16 cellular contexts compared by ENCODE assay signal in the genomic region with DNA sequence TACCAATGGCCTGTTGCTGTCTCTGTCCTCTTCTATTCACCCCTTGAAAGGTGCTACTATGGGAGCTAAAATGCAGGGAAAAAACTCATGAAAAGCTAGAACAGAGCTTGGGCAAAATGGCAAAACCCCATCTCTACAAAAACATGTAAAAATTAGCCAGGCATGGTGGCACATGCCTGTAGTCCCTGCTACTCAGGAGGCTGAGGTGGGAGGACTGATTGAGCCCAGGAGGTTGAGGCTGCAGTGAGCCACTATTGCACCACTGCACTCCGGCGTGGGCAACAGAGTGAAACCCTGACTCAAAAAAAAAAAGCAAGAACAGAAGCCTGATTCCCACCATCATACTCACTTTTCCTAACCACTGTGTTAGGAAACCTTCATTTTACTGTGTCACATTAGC. TPM values are rescaled to one million over a fixed set of nuclear protein-coding genes. Genes with fewer than 3 reads are reported as not detected.
DNase-seq lines count a peak whose midpoint lies in the region; ATAC-seq and TF ChIP-seq lines count a peak whose summit lies in the region.
"Had no signal": no experiment of that assay in that cellular context is flagged by ENCODE, and none has a peak within 500 bp of the region (broad histone marks: within the 10 kb centered on the region; RNA-seq: fewer than 3 reads in every experiment).

No MANE protein-coding gene starts in this region.

- peaks cover 14% of the 10 kb centered on the region for H3K4me1 ChIP-seq in right cardiac atrium (ENCODE audit: control insufficient read depth, insufficient read depth, low read length)
- H3K4me1 ChIP-seq in sigmoid colon = peaks cover 0 to 92% (median 88%) of the 10 kb centered on the region in 4 donors

- no peak for ATAC-seq in right cardiac atrium
- no peak for ATAC-seq in GM21528 (IDR thresholded peaks at IDR 0.05; ENCODE audit: low FRiP score, unreplicated experiment)

- TF ChIP-seq POLR2A in sigmoid colon (IDR thresholded peaks at IDR 0.05) = no peak

- DNase-seq in Calu3 (no peak), right cardiac atrium (no peak), sigmoid colon (no peak), germinal center (ENCODE audit: low spot score) (no peak), COR-L47 (lab: John Stamatoyannopoulos, UW) (no peak), NCI-H146 treated with DMSO at 0.1 percent for 48 hours (lab: John Stamatoyannopoulos, UW; ENCODE audit: unreplicated experiment) (no peak)
- DNase-seq: activated gamma-delta T cell treated with Interleukin-2 at 50 U/mL for 16 hours; central memory CD4-positive, alpha-beta T cell; mammary epithelial cell; NCI-H510A; Peyer's patch; stimulated activated CD4-positive, alpha-beta T cell treated with anti-CD3 and anti-CD28 coated beads, Interleukin-2, amount 100 ng/mL, for 24 hours had no signal

- no peaks in the 10 kb centered on the region for H3K27me3 Mint-ChIP-seq in Calu3 (ENCODE audit: unreplicated experiment)

- H3K4me1 Mint-ChIP-seq in Calu3 (ENCODE audit: low read depth, unreplicated experiment) = peaks cover 58% of the 10 kb centered on the region

- no peaks in the 10 kb centered on the region for H3K9me3 ChIP-seq in right cardiac atrium (ENCODE audit: control insufficient read depth, low read length)
- H3K9me3 ChIP-seq in sigmoid colon = no peaks in the 10 kb centered on the region
- H3K9me3 ChIP-seq: Peyer's patch had no signal

- H3K27ac ChIP-seq in VCaP = peak overlapping the region; percentile 99
- H3K27ac ChIP-seq in right cardiac atrium (ENCODE audit: low read length) = peak overlapping the region; percentile 93
- peak overlapping the region; percentile 69 to 89 (median 84) for H3K27ac ChIP-seq in sigmoid colon
- H3K27ac ChIP-seq: parathyroid adenoma had no signal

- intact Hi-C loops in Calu3 (cut with micrococcal nuclease; ENCODE audit: unreplicated experiment) (loop anchor here (10.0 kb wide), 1 partner anchor 70 kb away; no protein-coding TSS in a partner anchor), right cardiac atrium (cut with DNase I) (no loop called here), sigmoid colon (cut with DNase I) (no loop called here)

- no peak overlapping the region for H3K27ac Mint-ChIP-seq in Calu3 (ENCODE audit: unreplicated experiment)
- H3K27ac Mint-ChIP-seq: activated CD8-positive, alpha-beta T cell treated with anti-CD3 and anti-CD28 coated beads, Interleukin-2, amount 10 ng/mL, durations not matched to agents 7 days and 5 days had no signal

- TF ChIP-seq CTCF in Calu3 (IDR thresholded peaks at IDR 0.05; ENCODE audit: unreplicated experiment) (no peak), VCaP (conservative IDR thresholded peaks at IDR 0.05) (no peak), sigmoid colon (IDR thresholded peaks at IDR 0.05) (no peak)

- peaks cover 15% of the 10 kb centered on the region for H3K36me3 Mint-ChIP-seq in Calu3 (ENCODE audit: insufficient read depth, unreplicated experiment)

- CTCF ChIA-PET in Calu3 (lab: Charles Lee) = interaction anchor here (0.7 kb wide), 1 partner anchor 178 kb away, joined by 3 read pairs; no protein-coding TSS in a partner anchor

- H3K27me3 ChIP-seq in right cardiac atrium (ENCODE audit: control insufficient read depth, insufficient read depth) (no peaks in the 10 kb centered on the region), sigmoid colon (no peaks in the 10 kb centered on the region)
- H3K27me3 ChIP-seq: Peyer's patch had no signal

- H3K4me3 ChIP-seq in right cardiac atrium (ENCODE audit: low read length) = peak overlapping the region; percentile 30
- peak overlapping the region in 2 of 4 donors; percentile 5 to 7 for H3K4me3 ChIP-seq in sigmoid colon
- H3K4me3 ChIP-seq: Peyer's patch had no signal

- 81% methylated on average over 2 of the region's 2 CpGs for WGBS in right cardiac atrium
- WGBS in sigmoid colon, 2 donors = 87 to 90% methylated on average over 2 of the region's 2 CpGs

- no peak for TF ChIP-seq EP300 in sigmoid colon (IDR thresholded peaks at IDR 0.05)

- H3K36me3 ChIP-seq in sigmoid colon = no peaks in the 10 kb centered on the region
- H3K36me3 ChIP-seq: Peyer's patch had no signal

- peak overlapping the region; percentile 68 for H3K4me3 Mint-ChIP-seq in Calu3 (ENCODE audit: low read depth, unreplicated experiment)
- H3K4me3 Mint-ChIP-seq: activated CD8-positive, alpha-beta T cell treated with anti-CD3 and anti-CD28 coated beads, Interleukin-2, amount 10 ng/mL, durations not matched to agents 7 days and 5 days had no signal

- H3K9me3 Mint-ChIP-seq in Calu3 (ENCODE audit: low read depth, unreplicated experiment) = no peaks in the 10 kb centered on the region

- BruUV-seq in Calu3 (replicated peaks; lab: Mats Ljungman, UMichigan) = TSS peak; percentile 4

RNA-seq across cellular contexts. Expression of gene MAP4, which starts 1.9 kb away (rescaled TPM):
- total RNA-seq in Calu3 (2022) (136 and 150 TPM in 2 replicates), right cardiac atrium (100 to 1,000 TPM; 443 to 557 (median 472) TPM), sigmoid colon (100 to 1,000 TPM; 138 to 266 (median 201) TPM)
- polyA plus RNA-seq in right cardiac atrium (267 TPM), sigmoid colon (10 to 100 TPM; 41.2 to 90.0 (median 55.3) TPM)
